1 cellular context compared by ENCODE assay signal in the genomic region with DNA sequence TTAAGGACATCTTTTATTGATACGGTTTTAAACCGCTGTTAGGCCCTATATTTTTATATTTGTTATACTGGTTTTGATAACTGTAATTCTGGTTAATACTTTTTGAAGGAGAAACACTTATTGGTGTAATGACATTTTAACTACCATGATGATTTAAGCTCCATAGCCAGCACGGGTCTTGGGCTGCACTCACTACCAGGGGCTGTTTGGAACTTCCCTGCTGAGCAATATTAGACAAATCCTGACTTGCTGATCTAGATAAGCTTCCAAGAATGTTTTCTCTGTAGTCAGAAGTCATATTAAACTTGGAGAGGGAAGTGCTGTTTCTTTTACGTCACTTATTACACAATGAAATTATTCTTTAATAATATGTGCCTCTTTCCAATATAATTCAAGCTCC.
A peak's percentile ranks its signal among the peaks of the same experiment; 100 is the strongest.
TF ChIP-seq lines count a peak whose summit lies in the region.

No MANE protein-coding gene starts in this region.

TF ChIP-seq in HEK293, 187 proteins besides CTCF, POLR2A, EP300 and RAD21 (continued from another document):
- TF ChIP-seq, protein P1, sequence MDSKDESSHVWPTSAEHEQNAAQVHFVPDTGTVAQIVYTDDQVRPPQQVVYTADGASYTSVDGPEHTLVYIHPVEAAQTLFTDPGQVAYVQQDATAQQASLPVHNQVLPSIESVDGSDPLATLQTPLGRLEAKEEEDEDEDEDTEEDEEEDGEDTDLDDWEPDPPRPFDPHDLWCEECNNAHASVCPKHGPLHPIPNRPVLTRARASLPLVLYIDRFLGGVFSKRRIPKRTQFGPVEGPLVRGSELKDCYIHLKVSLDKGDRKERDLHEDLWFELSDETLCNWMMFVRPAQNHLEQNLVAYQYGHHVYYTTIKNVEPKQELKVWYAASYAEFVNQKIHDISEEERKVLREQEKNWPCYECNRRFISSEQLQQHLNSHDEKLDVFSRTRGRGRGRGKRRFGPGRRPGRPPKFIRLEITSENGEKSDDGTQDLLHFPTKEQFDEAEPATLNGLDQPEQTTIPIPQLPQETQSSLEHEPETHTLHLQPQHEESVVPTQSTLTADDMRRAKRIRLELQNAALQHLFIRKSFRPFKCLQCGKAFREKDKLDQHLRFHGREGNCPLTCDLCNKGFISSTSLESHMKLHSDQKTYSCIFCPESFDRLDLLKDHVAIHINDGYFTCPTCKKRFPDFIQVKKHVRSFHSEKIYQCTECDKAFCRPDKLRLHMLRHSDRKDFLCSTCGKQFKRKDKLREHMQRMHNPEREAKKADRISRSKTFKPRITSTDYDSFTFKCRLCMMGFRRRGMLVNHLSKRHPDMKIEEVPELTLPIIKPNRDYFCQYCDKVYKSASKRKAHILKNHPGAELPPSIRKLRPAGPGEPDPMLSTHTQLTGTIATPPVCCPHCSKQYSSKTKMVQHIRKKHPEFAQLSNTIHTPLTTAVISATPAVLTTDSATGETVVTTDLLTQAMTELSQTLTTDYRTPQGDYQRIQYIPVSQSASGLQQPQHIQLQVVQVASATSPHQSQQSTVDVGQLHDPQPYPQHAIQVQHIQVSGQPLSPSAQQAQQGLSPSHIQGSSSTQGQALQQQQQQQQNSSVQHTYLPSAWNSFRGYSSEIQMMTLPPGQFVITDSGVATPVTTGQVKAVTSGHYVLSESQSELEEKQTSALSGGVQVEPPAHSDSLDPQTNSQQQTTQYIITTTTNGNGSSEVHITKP (tag by site-specific recombination; IDR thresholded peaks at IDR 0.05): 0 out of 2 replicates have a peak, but pooled peaks have one; percentile 52
- no peak for TF ChIP-seq ZNF394 (tag by site-specific recombination; IDR thresholded peaks at IDR 0.05; ENCODE audit: borderline replicate concordance)
- TF ChIP-seq ZNF629 (tag by site-specific recombination; IDR thresholded peaks at IDR 0.05): peak; percentile 59
- no peak for TF ChIP-seq SP2 (tag by site-specific recombination; IDR thresholded peaks at IDR 0.05)
- TF ChIP-seq ZNF341 (tag by site-specific recombination; IDR thresholded peaks at IDR 0.05; ENCODE audit: low read depth): 0 out of 2 replicates have a peak, but pooled peaks have one; percentile 16
- peak; percentile 70 for TF ChIP-seq ZXDB (tag by site-specific recombination; IDR thresholded peaks at IDR 0.05)
- TF ChIP-seq, protein P2, sequence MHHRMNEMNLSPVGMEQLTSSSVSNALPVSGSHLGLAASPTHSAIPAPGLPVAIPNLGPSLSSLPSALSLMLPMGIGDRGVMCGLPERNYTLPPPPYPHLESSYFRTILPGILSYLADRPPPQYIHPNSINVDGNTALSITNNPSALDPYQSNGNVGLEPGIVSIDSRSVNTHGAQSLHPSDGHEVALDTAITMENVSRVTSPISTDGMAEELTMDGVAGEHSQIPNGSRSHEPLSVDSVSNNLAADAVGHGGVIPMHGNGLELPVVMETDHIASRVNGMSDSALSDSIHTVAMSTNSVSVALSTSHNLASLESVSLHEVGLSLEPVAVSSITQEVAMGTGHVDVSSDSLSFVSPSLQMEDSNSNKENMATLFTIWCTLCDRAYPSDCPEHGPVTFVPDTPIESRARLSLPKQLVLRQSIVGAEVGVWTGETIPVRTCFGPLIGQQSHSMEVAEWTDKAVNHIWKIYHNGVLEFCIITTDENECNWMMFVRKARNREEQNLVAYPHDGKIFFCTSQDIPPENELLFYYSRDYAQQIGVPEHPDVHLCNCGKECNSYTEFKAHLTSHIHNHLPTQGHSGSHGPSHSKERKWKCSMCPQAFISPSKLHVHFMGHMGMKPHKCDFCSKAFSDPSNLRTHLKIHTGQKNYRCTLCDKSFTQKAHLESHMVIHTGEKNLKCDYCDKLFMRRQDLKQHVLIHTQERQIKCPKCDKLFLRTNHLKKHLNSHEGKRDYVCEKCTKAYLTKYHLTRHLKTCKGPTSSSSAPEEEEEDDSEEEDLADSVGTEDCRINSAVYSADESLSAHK (tag by site-specific recombination; IDR thresholded peaks at IDR 0.05): peak; percentile 60; the same call in 1 of the 2 replicates
- peak; percentile 57 for TF ChIP-seq ZBTB21 (tag by site-specific recombination; IDR thresholded peaks at IDR 0.05)
- TF ChIP-seq, protein P3, sequence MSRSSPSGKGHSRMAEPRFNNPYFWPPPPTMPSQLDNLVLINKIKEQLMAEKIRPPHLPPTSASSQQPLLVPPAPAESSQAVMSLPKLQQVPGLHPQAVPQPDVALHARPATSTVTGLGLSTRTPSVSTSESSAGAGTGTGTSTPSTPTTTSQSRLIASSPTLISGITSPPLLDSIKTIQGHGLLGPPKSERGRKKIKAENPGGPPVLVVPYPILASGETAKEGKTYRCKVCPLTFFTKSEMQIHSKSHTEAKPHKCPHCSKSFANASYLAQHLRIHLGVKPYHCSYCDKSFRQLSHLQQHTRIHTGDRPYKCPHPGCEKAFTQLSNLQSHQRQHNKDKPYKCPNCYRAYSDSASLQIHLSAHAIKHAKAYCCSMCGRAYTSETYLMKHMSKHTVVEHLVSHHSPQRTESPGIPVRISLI (tag by site-specific recombination; IDR thresholded peaks at IDR 0.05): no peak
- peak; percentile 63 for TF ChIP-seq OSR2 (tag by site-specific recombination; IDR thresholded peaks at IDR 0.05)
- no peak for TF ChIP-seq ZNF501 (tag by site-specific recombination; IDR thresholded peaks at IDR 0.05)
- peak; percentile 48; the same call in 1 of the 2 replicates for TF ChIP-seq ZNF843 (tag by site-specific recombination; IDR thresholded peaks at IDR 0.05)
- no peak for TF ChIP-seq ZNF530 (tag by site-specific recombination; IDR thresholded peaks at IDR 0.05; ENCODE audit: low read depth)
- TF ChIP-seq ZBTB8A (tag by site-specific recombination; IDR thresholded peaks at IDR 0.05): 0 out of 2 replicates have a peak, but pooled peaks have one; percentile 22
- 0 out of 2 replicates have a peak, but pooled peaks have one; percentile 44 for TF ChIP-seq TRIM28 (IDR thresholded peaks at IDR 0.05; ENCODE audit: borderline replicate concordance, low read length)
- TF ChIP-seq, protein P4, sequence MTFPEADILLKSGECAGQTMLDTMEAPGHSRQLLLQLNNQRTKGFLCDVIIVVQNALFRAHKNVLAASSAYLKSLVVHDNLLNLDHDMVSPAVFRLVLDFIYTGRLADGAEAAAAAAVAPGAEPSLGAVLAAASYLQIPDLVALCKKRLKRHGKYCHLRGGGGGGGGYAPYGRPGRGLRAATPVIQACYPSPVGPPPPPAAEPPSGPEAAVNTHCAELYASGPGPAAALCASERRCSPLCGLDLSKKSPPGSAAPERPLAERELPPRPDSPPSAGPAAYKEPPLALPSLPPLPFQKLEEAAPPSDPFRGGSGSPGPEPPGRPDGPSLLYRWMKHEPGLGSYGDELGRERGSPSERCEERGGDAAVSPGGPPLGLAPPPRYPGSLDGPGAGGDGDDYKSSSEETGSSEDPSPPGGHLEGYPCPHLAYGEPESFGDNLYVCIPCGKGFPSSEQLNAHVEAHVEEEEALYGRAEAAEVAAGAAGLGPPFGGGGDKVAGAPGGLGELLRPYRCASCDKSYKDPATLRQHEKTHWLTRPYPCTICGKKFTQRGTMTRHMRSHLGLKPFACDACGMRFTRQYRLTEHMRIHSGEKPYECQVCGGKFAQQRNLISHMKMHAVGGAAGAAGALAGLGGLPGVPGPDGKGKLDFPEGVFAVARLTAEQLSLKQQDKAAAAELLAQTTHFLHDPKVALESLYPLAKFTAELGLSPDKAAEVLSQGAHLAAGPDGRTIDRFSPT (tag by site-specific recombination; IDR thresholded peaks at IDR 0.05): no peak
- no peak for TF ChIP-seq ZNF184 (tag by site-specific recombination; IDR thresholded peaks at IDR 0.05)
- TF ChIP-seq ZIC2 (tag by site-specific recombination; IDR thresholded peaks at IDR 0.05): peak; percentile 69
- TF ChIP-seq, protein P5, sequence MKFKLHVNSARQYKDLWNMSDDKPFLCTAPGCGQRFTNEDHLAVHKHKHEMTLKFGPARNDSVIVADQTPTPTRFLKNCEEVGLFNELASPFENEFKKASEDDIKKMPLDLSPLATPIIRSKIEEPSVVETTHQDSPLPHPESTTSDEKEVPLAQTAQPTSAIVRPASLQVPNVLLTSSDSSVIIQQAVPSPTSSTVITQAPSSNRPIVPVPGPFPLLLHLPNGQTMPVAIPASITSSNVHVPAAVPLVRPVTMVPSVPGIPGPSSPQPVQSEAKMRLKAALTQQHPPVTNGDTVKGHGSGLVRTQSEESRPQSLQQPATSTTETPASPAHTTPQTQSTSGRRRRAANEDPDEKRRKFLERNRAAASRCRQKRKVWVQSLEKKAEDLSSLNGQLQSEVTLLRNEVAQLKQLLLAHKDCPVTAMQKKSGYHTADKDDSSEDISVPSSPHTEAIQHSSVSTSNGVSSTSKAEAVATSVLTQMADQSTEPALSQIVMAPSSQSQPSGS (tag by site-specific recombination; IDR thresholded peaks at IDR 0.05; ENCODE audit: low read depth): peak; percentile 44; the same call in 1 of the 2 replicates
- peak; percentile 46; the same call in 1 of the 2 replicates for TF ChIP-seq IKZF3 (tag by site-specific recombination; IDR thresholded peaks at IDR 0.05)
- no peak for TF ChIP-seq MZF1 (tag by site-specific recombination; IDR thresholded peaks at IDR 0.05; ENCODE audit: borderline replicate concordance)
- TF ChIP-seq, protein P6, sequence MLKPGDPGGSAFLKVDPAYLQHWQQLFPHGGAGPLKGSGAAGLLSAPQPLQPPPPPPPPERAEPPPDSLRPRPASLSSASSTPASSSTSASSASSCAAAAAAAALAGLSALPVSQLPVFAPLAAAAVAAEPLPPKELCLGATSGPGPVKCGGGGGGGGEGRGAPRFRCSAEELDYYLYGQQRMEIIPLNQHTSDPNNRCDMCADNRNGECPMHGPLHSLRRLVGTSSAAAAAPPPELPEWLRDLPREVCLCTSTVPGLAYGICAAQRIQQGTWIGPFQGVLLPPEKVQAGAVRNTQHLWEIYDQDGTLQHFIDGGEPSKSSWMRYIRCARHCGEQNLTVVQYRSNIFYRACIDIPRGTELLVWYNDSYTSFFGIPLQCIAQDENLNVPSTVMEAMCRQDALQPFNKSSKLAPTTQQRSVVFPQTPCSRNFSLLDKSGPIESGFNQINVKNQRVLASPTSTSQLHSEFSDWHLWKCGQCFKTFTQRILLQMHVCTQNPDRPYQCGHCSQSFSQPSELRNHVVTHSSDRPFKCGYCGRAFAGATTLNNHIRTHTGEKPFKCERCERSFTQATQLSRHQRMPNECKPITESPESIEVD (tag by site-specific recombination; IDR thresholded peaks at IDR 0.05): peak; percentile 72
